Comparison of ENCODE assay signal across 31 cellular contexts in the genomic region with DNA sequence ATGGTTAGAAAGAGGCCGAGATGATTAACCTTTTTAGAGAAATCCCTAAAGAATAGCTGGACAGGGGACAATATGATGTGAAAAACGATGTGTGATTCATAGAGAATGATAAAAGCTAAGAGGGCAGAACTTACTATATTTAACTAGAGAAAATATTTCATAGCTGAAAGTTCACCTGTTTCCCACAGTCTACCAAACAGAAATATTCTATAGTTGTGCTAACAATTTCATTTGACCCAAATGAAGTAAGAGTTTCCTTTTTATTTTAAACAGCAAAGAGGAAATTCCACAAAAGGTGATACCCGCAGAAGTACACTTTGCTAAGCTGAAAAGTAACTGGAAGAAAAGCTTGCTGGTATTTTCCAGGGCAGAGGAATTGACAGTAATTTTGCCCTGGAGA. TPM values are rescaled to one million over a fixed set of nuclear protein-coding genes. Genes with fewer than 3 reads are reported as not detected.
"Had no signal": no experiment of that assay in that cellular context is flagged by ENCODE, and none has a peak within 500 bp of the region (broad histone marks: within the 10 kb centered on the region; RNA-seq: fewer than 3 reads in every experiment).

No MANE protein-coding gene starts in this region.

- H3K27me3 Mint-ChIP-seq: naive thymus-derived CD8-positive, alpha-beta T cell; natural killer cell treated with Interleukin-12 subunit alpha and Interleukin-12 subunit beta and Interleukin-15 and Interleukin-18, amount 100 ng/mL, for 72 hours; progenitor cell of endocrine pancreas; stimulated activated memory B cell treated with anti-CD40 and anti-IgM and Interleukin-4, amounts not matched to agents 10 μg/mL and 1 μg/mL and 100 μg/mL, for 72 hours; stimulated activated naive CD8-positive, alpha-beta T cell treated with anti-CD3 and anti-CD28 coated beads, Interleukin-15, amount 100 ng/mL, for 72 hours; type B pancreatic cell had no signal

- DNase-seq: naive thymus-derived CD8-positive, alpha-beta T cell; nephron progenitor cell; nucleus accumbens; pancreas; psoas muscle; right cardiac atrium; right lobe of liver; sigmoid colon; small intestine; stimulated activated CD4-positive, alpha-beta T cell treated with anti-CD3 and anti-CD28 coated beads, Interleukin-15, amount 100 ng/mL, for 24 hours; stimulated activated CD4-positive, alpha-beta T cell treated with anti-CD3 and anti-CD28 coated beads, Interleukin-2, amount 100 ng/mL, for 24 hours; stimulated activated CD4-positive, alpha-beta T cell treated with anti-CD3 and anti-CD28 coated beads, Interleukin-2, amount 100 ng/mL, for 48 hours; stimulated activated CD4-positive, alpha-beta T cell treated with anti-CD3 and anti-CD28 coated beads, Interleukin-4, amount 100 ng/mL, for 24 hours; stimulated activated naive CD4-positive, alpha-beta T cell; stimulated activated naive CD8-positive, alpha-beta T cell treated with anti-CD3 and anti-CD28 coated beads, Interleukin-15, amount 100 ng/mL, for 72 hours; stimulated activated naive CD8-positive, alpha-beta T cell treated with anti-CD3 and anti-CD28 coated beads, Interleukin-15, Interleukin-2, amounts not matched to agents 100 U/mL and 50 U/mL, for 24 hours; substantia nigra; testis; tibial artery; transverse colon; upper lobe of right lung; uterus had no signal

- H3K27ac ChIP-seq: neutrophil, pancreas, psoas muscle, right lobe of liver, sigmoid colon, suprapubic skin, testis, tibial artery, transverse colon, upper lobe of right lung, uterus had no signal

- H3K27ac Mint-ChIP-seq: naive thymus-derived CD8-positive, alpha-beta T cell; natural killer cell treated with Interleukin-12 subunit alpha and Interleukin-12 subunit beta and Interleukin-15 and Interleukin-18, amount 100 ng/mL, for 72 hours; progenitor cell of endocrine pancreas; stimulated activated memory B cell treated with anti-CD40 and anti-IgM and Interleukin-4, amounts not matched to agents 10 μg/mL and 1 μg/mL and 100 μg/mL, for 72 hours; stimulated activated naive CD8-positive, alpha-beta T cell treated with anti-CD3 and anti-CD28 coated beads, Interleukin-15, amount 100 ng/mL, for 72 hours; type B pancreatic cell had no signal

- FAIRE-seq: pancreas, small intestine had no signal

- H3K27me3 ChIP-seq: neutrophil, pancreas, right lobe of liver, sigmoid colon, suprapubic skin, testis, tibial artery, transverse colon, upper lobe of right lung, uterus had no signal

- H3K4me1 ChIP-seq: pancreas, psoas muscle, right lobe of liver, sigmoid colon, suprapubic skin, testis, transverse colon, upper lobe of right lung, uterus had no signal

- H3K9me3 Mint-ChIP-seq: natural killer cell treated with Interleukin-12 subunit alpha and Interleukin-12 subunit beta and Interleukin-15 and Interleukin-18, amount 100 ng/mL, for 72 hours; nephron progenitor cell; stimulated activated memory B cell treated with anti-CD40 and anti-IgM and Interleukin-4, amounts not matched to agents 10 μg/mL and 1 μg/mL and 100 μg/mL, for 72 hours; stimulated activated naive CD8-positive, alpha-beta T cell treated with anti-CD3 and anti-CD28 coated beads, Interleukin-15, amount 100 ng/mL, for 72 hours; type B pancreatic cell had no signal

- H3K4me3 Mint-ChIP-seq: naive thymus-derived CD8-positive, alpha-beta T cell; natural killer cell treated with Interleukin-12 subunit alpha and Interleukin-12 subunit beta and Interleukin-15 and Interleukin-18, amount 100 ng/mL, for 72 hours; nephron progenitor cell; neural crest cell; stimulated activated memory B cell treated with anti-CD40 and anti-IgM and Interleukin-4, amounts not matched to agents 10 μg/mL and 1 μg/mL and 100 μg/mL, for 72 hours; stimulated activated naive CD8-positive, alpha-beta T cell treated with anti-CD3 and anti-CD28 coated beads, Interleukin-15, amount 100 ng/mL, for 72 hours; type B pancreatic cell had no signal

- ATAC-seq: naive thymus-derived CD8-positive, alpha-beta T cell; natural killer cell treated with Interleukin-12 subunit alpha and Interleukin-12 subunit beta and Interleukin-15 and Interleukin-18, amount 100 ng/mL, for 72 hours; pancreas; psoas muscle; right cardiac atrium; right lobe of liver; stimulated activated memory B cell treated with anti-CD40 and anti-IgM and Interleukin-4, amounts not matched to agents 10 μg/mL and 1 μg/mL and 100 μg/mL, for 72 hours; stimulated activated naive CD8-positive, alpha-beta T cell treated with anti-CD3 and anti-CD28 coated beads, Interleukin-15, amount 100 ng/mL, for 72 hours; stimulated activated naive CD8-positive, alpha-beta T cell treated with anti-CD3 and anti-CD28 coated beads, Interleukin-15, Interleukin-2, amounts not matched to agents 100 U/mL and 50 U/mL, for 24 hours; upper lobe of right lung had no signal

- H3K4me1 Mint-ChIP-seq: nephron progenitor cell, neural crest cell had no signal

- H3K4me3 ChIP-seq: pancreas, psoas muscle, right lobe of liver, sigmoid colon, suprapubic skin, testis, tibial artery, transverse colon, upper lobe of right lung, uterus had no signal

- H3K9me3 ChIP-seq: neutrophil, pancreas, psoas muscle, right lobe of liver, sigmoid colon, suprapubic skin, testis, tibial artery, transverse colon, upper lobe of right lung, uterus had no signal

- H3K36me3 ChIP-seq: neutrophil, pancreas, right lobe of liver, uterus had no signal

RNA-seq across cellular contexts. Expression of a gene that starts 52.1 kb away (rescaled TPM):
- total RNA-seq: naive thymus-derived CD8-positive, alpha-beta T cell; natural killer cell treated with Interleukin-12 subunit alpha and Interleukin-12 subunit beta and Interleukin-15 and Interleukin-18, amount 100 ng/mL, for 72 hours; omental fat pad; osteocyte had no signal
- polyA plus RNA-seq: naive thymus-derived CD8-positive, alpha-beta T cell had no signal
